Comparison of ENCODE assay signal across 22 cellular contexts in genomic region chr2:120439067-120439368, GRCh38.
"Had no signal": no experiment of that assay in that cellular context is flagged by ENCODE, and none has a peak within 500 bp of the region (broad histone marks: within the 10 kb centered on the region; RNA-seq: fewer than 3 reads in every experiment).

No MANE protein-coding gene starts in this region.

- H3K36me3 ChIP-seq: SJSA1 had no signal

- H3K4me3 ChIP-seq: SJSA1, SK-N-MC had no signal

- H3K4me2 ChIP-seq: KMS-11 had no signal

- H3K9ac ChIP-seq: KMS-11 had no signal

- DNase-seq: IMR-90, MV-4-11, NCI-H1048, NCI-H1105 treated with DMSO at 0.1 percent for 48 hours, NCI-H1417 treated with DMSO at 0.1 percent for 48 hours, NCI-H146, NCI-H1694 treated with DMSO at 0.1 percent for 48 hours, NCI-H1930, NCI-H2081, NCI-H2107, NCI-H226, NCI-H446, NCI-H510A, NCI-H524 treated with DMSO at 0.1 percent for 48 hours, NCI-H774, Right ventricle myocardium superior, RPMI8226, SIG-M5 had no signal

- H3K27ac ChIP-seq: HL-60, KMS-11, SJSA1, SK-N-MC had no signal
